In the genomic region with DNA sequence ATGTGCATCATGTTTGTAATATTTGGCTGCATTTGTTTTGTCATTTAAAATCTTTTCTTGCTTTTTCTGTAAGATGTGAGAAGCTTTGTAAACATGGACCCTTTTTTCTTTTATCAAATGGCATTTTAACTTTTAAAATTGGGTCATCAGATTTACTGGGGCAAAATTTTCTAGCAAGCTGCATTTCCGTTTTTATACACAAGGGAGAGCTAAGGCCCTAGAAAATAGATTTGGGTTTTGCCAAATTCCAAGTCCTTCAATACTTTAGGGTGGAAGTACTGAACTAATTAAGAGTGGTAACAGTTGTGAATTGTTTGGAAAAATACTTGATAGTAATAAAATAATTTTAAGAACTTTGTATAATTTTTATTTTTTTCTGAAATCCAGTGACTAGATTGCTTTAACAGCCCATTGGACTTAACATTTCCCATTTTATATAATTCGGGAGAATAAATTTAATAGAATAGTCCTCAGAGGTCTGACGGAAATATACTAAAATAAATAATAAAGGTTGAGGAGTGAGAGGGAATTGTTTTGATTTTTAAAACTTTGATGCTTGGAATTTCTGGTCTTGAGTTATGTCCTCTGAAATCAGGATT, we compare ENCODE assay signal across 7 cellular contexts.
DNase-seq lines count a peak whose midpoint lies in the region; ATAC-seq and TF ChIP-seq lines count a peak whose summit lies in the region.

No MANE protein-coding gene starts in this region.

- peaks cover 12% of the 10 kb centered on the region for H3K4me1 ChIP-seq in lower lobe of right lung

- no peak overlapping the region for H3K4me3 ChIP-seq in lower lobe of right lung

- intact Hi-C loops in lower lobe of right lung (cut with DNase I): no loop called here

- H3K4me3 Mint-ChIP-seq in brain: no peak overlapping the region

- DNase-seq in GM10248 (ENCODE audit: extremely low spot score) (peak; percentile 17), NCI-H1694 (lab: John Stamatoyannopoulos, UW) (peak; percentile 46), lower lobe of right lung (no peak)
- DNase-seq in NK-92 treated with Interleukin-12 subunit alpha and Interleukin-12 subunit beta, amount 100 ng/mL, for 24 hours (lab: John Stamatoyannopoulos, UW): no peak

- H3K9me3 ChIP-seq in lower lobe of right lung: no peaks in the 10 kb centered on the region

- peak; percentile 40 for TF ChIP-seq CTCF in GM10248 (IDR thresholded peaks at IDR 0.05; ENCODE audit: control extremely low read depth, extremely low read depth, low read depth, missing control alignments)
- TF ChIP-seq CTCF in brain (conservative IDR thresholded peaks at IDR 0.05): peak; percentile 83 to 91
- TF ChIP-seq CTCF in lower lobe of right lung (IDR thresholded peaks at IDR 0.05): peak; percentile 70

- no peaks in the 10 kb centered on the region for H3K9me3 Mint-ChIP-seq in brain

- peaks cover 32% of the 10 kb centered on the region for H3K4me1 Mint-ChIP-seq in brain

- POLR2A ChIA-PET in GM10248 (lab: Yijun Ruan, JAX): no interaction called here

- H3K27ac Mint-ChIP-seq in brain: peak overlapping the region in 3 of 5 experiments; percentile 23 to 50 (median 24)

- peaks cover 34% of the 10 kb centered on the region for H3K36me3 ChIP-seq in lower lobe of right lung

- ATAC-seq in lower lobe of right lung (peak in 1 of 2 donors; percentile 51), GM18861 (IDR thresholded peaks at IDR 0.05; ENCODE audit: unreplicated experiment) (no peak), GM18502 (IDR thresholded peaks at IDR 0.05; ENCODE audit: poor library complexity, unreplicated experiment) (no peak)

- H3K27me3 Mint-ChIP-seq in brain: no peaks in the 10 kb centered on the region

- H3K27me3 ChIP-seq in lower lobe of right lung (ENCODE audit: low read depth): no peaks in the 10 kb centered on the region

- CTCF ChIA-PET in GM10248 (lab: Yijun Ruan, JAX): interaction anchor here (0.8 to 3.3 kb wide), 15 partner anchors 9 to 725 kb away, joined by 3 to 23 read pairs (median 5); no protein-coding TSS in a partner anchor

- peaks cover 44% of the 10 kb centered on the region for H3K36me3 Mint-ChIP-seq in brain

- no peak overlapping the region for H3K27ac ChIP-seq in lower lobe of right lung

Comparison
In these comparisons a context has a peak if more than half of its experiments do, and no peak if none do; other contexts are left out.
1. DNase-seq: peak in GM10248 (single experiment) and NCI-H1694 (single experiment); none in lower lobe of right lung (single experiment) and NK-92 treated with Interleukin-12 subunit alpha and Interleukin-12 subunit beta, amount 100 ng/mL, for 24 hours (single experiment).
2. Peak in every context shown above with its lines, with median percentiles within 50 percentile points of each other: CTCF ChIP-seq.